8 cellular contexts compared by ENCODE assay signal in the genomic region with DNA sequence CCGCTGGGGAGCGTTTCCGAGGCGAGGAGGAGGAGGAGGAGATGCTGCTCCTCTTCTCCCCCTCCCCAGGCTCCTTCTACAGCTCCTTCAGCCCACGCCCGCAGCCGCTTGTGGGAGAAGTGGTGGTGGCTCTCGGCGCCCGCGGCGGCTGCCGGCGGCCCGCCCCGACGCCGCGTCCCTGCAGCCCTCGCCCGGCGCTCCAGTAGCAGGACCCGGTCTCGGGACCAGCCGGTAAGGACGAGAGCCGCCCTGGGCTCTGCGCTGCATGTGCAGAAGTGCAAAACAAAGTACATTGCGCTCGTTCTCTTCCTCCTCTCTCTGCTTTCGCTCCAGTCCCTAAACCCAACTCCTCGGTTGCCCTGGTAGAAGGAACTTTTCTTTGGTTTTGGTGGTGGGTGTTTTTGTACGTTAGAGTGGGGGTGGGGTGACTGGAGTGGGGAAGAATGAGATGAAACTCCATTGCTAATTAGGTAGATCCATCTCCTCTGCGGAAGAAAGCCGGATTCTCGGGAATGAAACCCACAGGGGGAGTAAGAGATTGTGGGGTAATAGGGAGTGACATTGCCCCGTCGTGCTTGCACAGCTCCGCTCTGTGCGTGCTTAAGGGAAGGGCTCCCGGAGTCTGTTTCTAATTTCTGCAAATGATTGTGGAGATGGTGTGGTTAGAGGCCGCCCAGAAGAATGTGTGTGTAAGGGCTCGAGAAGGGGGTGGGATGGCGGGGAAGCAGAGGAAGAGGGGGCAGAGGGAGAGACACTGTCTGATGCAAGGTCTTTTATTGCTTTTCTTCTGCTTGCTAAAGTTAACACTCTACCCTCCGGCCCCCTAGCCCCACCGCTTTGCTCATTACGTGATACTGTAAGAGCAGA. TPM values are rescaled to one million over a fixed set of nuclear protein-coding genes. Genes with fewer than 3 reads are reported as not detected.
DNase-seq lines count a peak whose midpoint lies in the region; ATAC-seq, FAIRE-seq and TF ChIP-seq lines count a peak whose summit lies in the region.

No MANE protein-coding gene starts in this region.

- H4K20me1 ChIP-seq in SK-N-SH (ENCODE audit: insufficient read depth) (peaks cover 3% of the 10 kb centered on the region; the same call in 1 of the 2 replicates), keratinocyte (ENCODE audit: control insufficient read depth, extremely low read depth, insufficient read depth, low read length) (no peaks in the 10 kb centered on the region), smooth muscle cell (ENCODE audit: low read depth) (peaks cover 26% of the 10 kb centered on the region)

- intact Hi-C loops in Calu3 (cut with micrococcal nuclease; ENCODE audit: unreplicated experiment), result loop anchor here (5.0 kb wide), 2 partner anchors 97 to 303 kb away; no protein-coding TSS in a partner anchor

- no peaks in the 10 kb centered on the region for H3K9me2 ChIP-seq in SK-N-SH

- peaks cover 36% of the 10 kb centered on the region for H3K79me2 ChIP-seq in SK-N-SH (ENCODE audit: insufficient read depth)
- peaks cover 58% of the 10 kb centered on the region for H3K79me2 ChIP-seq in keratinocyte (ENCODE audit: control insufficient read depth, insufficient read depth, low read length)
- peaks cover 45% of the 10 kb centered on the region for H3K79me2 ChIP-seq in smooth muscle cell (ENCODE audit: low read depth)

- H3F3A ChIP-seq in SK-N-SH (replicated peaks; ENCODE audit: insufficient read depth) (peaks cover 33% of the 10 kb centered on the region), smooth muscle cell (ENCODE audit: low read depth) (peaks cover 14% of the 10 kb centered on the region)

- H3K36me3 ChIP-seq in SK-N-SH (replicated peaks in 1 of 2; ENCODE audit: control insufficient read depth in 1 of 2, insufficient read depth in 2 of 2, low read length in 1 of 2) (no peaks in the 10 kb centered on the region), keratinocyte (ENCODE audit: control insufficient read depth in 2 of 2, extremely low read depth in 1 of 2, insufficient read depth in 2 of 2, low read length in 2 of 2) (no peaks in the 10 kb centered on the region), smooth muscle cell (ENCODE audit: low read depth) (no peaks in the 10 kb centered on the region)

- peak; percentile 22 for ATAC-seq in GM19438 (IDR thresholded peaks at IDR 0.05; ENCODE audit: low read depth, unreplicated experiment)
- ATAC-seq in HG03521 (IDR thresholded peaks at IDR 0.05; ENCODE audit: unreplicated experiment), result peak; percentile 24

- FAIRE-seq in keratinocyte (lab: Jason Lieb, UNC), result peak; percentile 39

- H3K4me2 ChIP-seq in SK-N-SH, result peak overlapping the region; percentile 74
- H3K4me2 ChIP-seq in keratinocyte (ENCODE audit: control insufficient read depth, extremely low read depth, insufficient read depth, low read depth, low read length), result peak overlapping the region; percentile 86
- peak overlapping the region; percentile 92 for H3K4me2 ChIP-seq in smooth muscle cell

- TF ChIP-seq RAD21 in SK-N-SH (IDR thresholded peaks at IDR 0.05; ENCODE audit: low read length), result peak; percentile 35

- peak overlapping the region; percentile 72 to 85 for H3K27ac ChIP-seq in SK-N-SH (ENCODE audit: low read depth in 2 of 2, low read length in 1 of 2)
- H3K27ac ChIP-seq in keratinocyte (ENCODE audit: control insufficient read depth, insufficient read depth, low read length), result peak overlapping the region; percentile 93
- peak overlapping the region; percentile 96 for H3K27ac ChIP-seq in smooth muscle cell (ENCODE audit: low read depth)

- dilution Hi-C loops in keratinocyte (cut with MboI; ENCODE audit: extremely low pct_ligation_motif_present, low sequenced_read_pairs), result no loop called here

- H3K9ac ChIP-seq in SK-N-SH (peak overlapping the region; percentile 71), keratinocyte (ENCODE audit: control insufficient read depth, extremely low read depth, insufficient read depth, low read length) (peak overlapping the region; percentile 92), smooth muscle cell (ENCODE audit: low read depth) (peak overlapping the region; percentile 90)

- peaks cover 9 to 15% of the 10 kb centered on the region in 2 experiments for H3K4me1 ChIP-seq in SK-N-SH (ENCODE audit: control insufficient read depth in 1 of 2, insufficient read depth in 2 of 2, low read depth in 1 of 2, low read length in 1 of 2)
- peaks cover 21% of the 10 kb centered on the region for H3K4me1 ChIP-seq in keratinocyte (ENCODE audit: control insufficient read depth, extremely low read depth, insufficient read depth, low read length)
- H3K4me1 ChIP-seq in smooth muscle cell (ENCODE audit: low read depth), result peaks cover 57% of the 10 kb centered on the region

- peak overlapping the region; percentile 69 for H3K27ac Mint-ChIP-seq in Calu3 (ENCODE audit: unreplicated experiment)

- POLR2A ChIA-PET in SK-N-SH (lab: Yijun Ruan, JAX), result interaction anchor here (0.7 kb wide), 1 partner anchor 177 kb away, joined by 3 read pairs; no protein-coding TSS in a partner anchor

- no peaks in the 10 kb centered on the region for H3K27me3 Mint-ChIP-seq in Calu3 (ENCODE audit: unreplicated experiment)

- CTCF ChIA-PET in Calu3 (lab: Charles Lee), result interaction anchor here (0.7 to 1.4 kb wide), 4 partner anchors 70 to 126 kb away, joined by 3 to 7 read pairs (median 4); no protein-coding TSS in a partner anchor
- CTCF ChIA-PET in SK-N-SH (lab: Yijun Ruan, JAX), result interaction anchor here (0.7 to 4.0 kb wide), 13 partner anchors 12 to 505 kb away, joined by 3 to 18 read pairs (median 4); a partner anchor contains a TSS

- H3K4me3 ChIP-seq in SK-N-SH (ENCODE audit: low read depth in 2 of 2, low read length in 1 of 2) (peak overlapping the region; percentile 72 to 77), keratinocyte (ENCODE audit: control insufficient read depth in 2 of 3, extremely low read depth in 1 of 3, insufficient read depth in 2 of 3, low read depth in 1 of 3, low read length in 3 of 3) (peak overlapping the region; percentile 91 to 99 (median 98)), smooth muscle cell (peak overlapping the region; percentile 91)

- no peaks in the 10 kb centered on the region for H3K9me1 ChIP-seq in keratinocyte (ENCODE audit: control insufficient read depth, extremely low read depth, insufficient read depth, low read length)

- H3K9me3 ChIP-seq in SK-N-SH (no peaks in the 10 kb centered on the region), keratinocyte (ENCODE audit: control insufficient read depth, low read depth, low read length) (no peaks in the 10 kb centered on the region), smooth muscle cell (replicated peaks; ENCODE audit: low read depth) (no peaks in the 10 kb centered on the region)

- H3K4me1 Mint-ChIP-seq in Calu3 (ENCODE audit: low read depth, unreplicated experiment), result peaks cover 18% of the 10 kb centered on the region

- peak; percentile 18 to 26; a peak in 1 of 4 replicates for TF ChIP-seq EP300 in SK-N-SH (IDR thresholded peaks at IDR 0.05; ENCODE audit: borderline replicate concordance in 1 of 2, low read depth in 1 of 2, low read length in 1 of 2)

- peaks cover 35% of the 10 kb centered on the region for H3K36me3 Mint-ChIP-seq in Calu3 (ENCODE audit: insufficient read depth, unreplicated experiment)

- no peaks in the 10 kb centered on the region for H3K9me3 Mint-ChIP-seq in Calu3 (ENCODE audit: low read depth, unreplicated experiment)

- no peaks in the 10 kb centered on the region for H3K27me3 ChIP-seq in SK-N-SH (ENCODE audit: insufficient read depth)
- no peaks in the 10 kb centered on the region for H3K27me3 ChIP-seq in keratinocyte (ENCODE audit: control insufficient read depth, extremely low read depth, insufficient read depth, low read length)
- H3K27me3 ChIP-seq in smooth muscle cell (ENCODE audit: low read depth), result no peaks in the 10 kb centered on the region

- H2AFZ ChIP-seq in SK-N-SH (ENCODE audit: low read depth) (peak overlapping the region; percentile 93), keratinocyte (ENCODE audit: control insufficient read depth, low read length) (peak overlapping the region; percentile 67), smooth muscle cell (ENCODE audit: low read depth) (peak overlapping the region; percentile 69)

- DNase-seq in Calu3, result peak; percentile 31
- DNase-seq in SK-N-SH, result peak; percentile 63
- DNase-seq in central memory CD4-positive, alpha-beta T cell, result peak; percentile 22
- no peak for DNase-seq in keratinocyte (ENCODE audit: low read depth, low spot score)
- DNase-seq in smooth muscle cell (lab: John Stamatoyannopoulos, UW; ENCODE audit: unreplicated experiment), result peak; percentile 46
- DNase-seq in NCI-H2196 (lab: John Stamatoyannopoulos, UW; ENCODE audit: unreplicated experiment), result no peak

- WGBS in SK-N-SH (ENCODE audit: low lambda C conversion rate), result under 1% methylated on average over 28 of the region's 47 CpGs
- under 1% methylated on average over 42 of the region's 47 CpGs for WGBS in smooth muscle cell (ENCODE audit: low lambda C conversion rate)

- no peak for TF ChIP-seq CTCF in Calu3 (IDR thresholded peaks at IDR 0.05; ENCODE audit: unreplicated experiment)
- peak; percentile 37; the same call in 1 of the 2 replicates for TF ChIP-seq CTCF in SK-N-SH (IDR thresholded peaks at IDR 0.05)
- peak in 1 of 3 experiments; percentile 28 for TF ChIP-seq CTCF in keratinocyte (optimal IDR thresholded peaks at IDR 0.05 in 1 of 3, IDR thresholded peaks at IDR 0.05 in 1 of 3, conservative IDR thresholded peaks at IDR 0.05 in 1 of 3; ENCODE audit: extremely low read depth in 1 of 3, insufficient read depth in 2 of 3, low read length in 3 of 3)
- TF ChIP-seq CTCF in smooth muscle cell (IDR thresholded peaks at IDR 0.05; ENCODE audit: borderline replicate concordance, insufficient read depth, poor library complexity, severe bottlenecking), result peak; percentile 22

- peak overlapping the region; percentile 85 for H3K4me3 Mint-ChIP-seq in Calu3 (ENCODE audit: low read depth, unreplicated experiment)

- BruUV-seq in Calu3 (replicated peaks; lab: Mats Ljungman, UMichigan), result no TSS peak

TF ChIP-seq in SK-N-SH, 30 proteins besides CTCF, POLR2A, EP300 and RAD21 (continues in another document):
- no peak for TF ChIP-seq RFX5 (IDR thresholded peaks at IDR 0.05; ENCODE audit: low read length)
- TF ChIP-seq JUND (IDR thresholded peaks at IDR 0.05), result peak; percentile 28; the same call in 1 of the 2 replicates
- TF ChIP-seq NFIC (IDR thresholded peaks at IDR 0.05; ENCODE audit: borderline replicate concordance), result no peak; the same call in 1 of the 2 replicates

RNA-seq across cellular contexts. Expression of a gene that starts 0.7 kb away (rescaled TPM):
- total RNA-seq in Calu3 (2022) (22.2 and 23.3 TPM in 2 replicates), smooth muscle cell (52.9 and 62.2 TPM in 2 replicates)
- polyA plus RNA-seq in SK-N-SH (2012; rRNA removed) (5.5 and 7.0 TPM in 2 replicates), keratinocyte (19.3 to 37.6 TPM (median 23.5 TPM) in 3 replicates), smooth muscle cell (13.8 and 14.9 TPM in 2 replicates)
- polyA plus RNA-seq in SK-N-SH (2012; cell fraction: cytosol; rRNA removed), result 8.7 and 8.9 TPM in 2 replicates
- polyA plus RNA-seq in SK-N-SH (2012; cell fraction: nucleus; rRNA removed), result 5.4 and 11.4 TPM in 2 replicates
- polyA plus RNA-seq in keratinocyte (2011; ENCODE audit: low read depth), result 9.9 TPM
- polyA plus RNA-seq in keratinocyte (2011; cell fraction: cytosol; rRNA removed), result 14.4 and 26.2 TPM in 2 replicates
- polyA plus RNA-seq in keratinocyte (2011; cell fraction: nucleus; rRNA removed), result 32.9 and 37.7 TPM in 2 replicates
- polyA plus RNA-seq in keratinocyte (2012; ENCODE audit: low replicate concordance), result 12.2 and 27.5 TPM in 2 replicates
- 21.1 to 82.0 TPM (median 37.8 TPM) in 3 replicates for polyA minus RNA-seq in keratinocyte
- 21.3 TPM for polyA minus RNA-seq in keratinocyte (2011; cell fraction: cytosol; rRNA and poly(A)+ RNA removed)
- 70.1 and 105 TPM in 2 replicates for polyA minus RNA-seq in keratinocyte (2011; cell fraction: nucleus; rRNA and poly(A)+ RNA removed)

Comparison
In these comparisons a context has a peak if more than half of its experiments do, and no peak if none do; other contexts are left out.
1. DNase-seq: peak in Calu3 (single experiment), SK-N-SH (single experiment), central memory CD4-positive, alpha-beta T cell (single experiment) and smooth muscle cell (single experiment); none in keratinocyte (single experiment) and NCI-H2196 (single experiment).
2. Peak in every context shown above with its lines, with median percentiles within 50 percentile points of each other: H2AFZ ChIP-seq, H3K27ac ChIP-seq, H3K4me2 ChIP-seq, H3K4me3 ChIP-seq and H3K9ac ChIP-seq.